ENCODE assay signal across 8 cellular contexts in the genomic region with DNA sequence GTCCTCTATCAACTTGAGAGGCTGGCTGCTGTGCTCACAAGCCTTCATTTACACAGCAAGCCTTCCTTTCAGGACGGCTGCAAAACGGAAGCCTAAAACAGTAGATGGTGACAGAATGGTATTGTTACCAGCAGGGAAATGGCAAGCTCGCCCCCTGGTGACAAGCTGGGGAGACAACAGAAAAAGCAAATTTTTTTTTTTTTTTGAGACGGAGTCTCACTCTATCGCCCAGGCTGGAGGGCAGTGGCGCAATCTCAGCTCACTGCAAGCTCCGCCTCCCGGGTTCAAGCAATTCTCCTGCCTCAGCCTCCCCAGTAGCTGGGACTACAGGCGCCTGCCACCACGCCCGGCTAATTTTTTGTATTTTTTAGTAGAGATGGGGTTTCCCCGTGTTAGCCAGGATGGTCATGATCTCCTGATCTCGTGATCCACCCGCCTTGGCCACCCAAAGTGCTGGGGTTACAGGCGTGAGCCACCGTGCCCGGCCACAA. TPM values are rescaled to one million over a fixed set of nuclear protein-coding genes. Genes with fewer than 3 reads are reported as not detected.
DNase-seq lines count a peak whose midpoint lies in the region; TF ChIP-seq lines count a peak whose summit lies in the region.
"Not testable (repeated sequence)": the region's sequence is repeated elsewhere in the genome, so short reads cannot be mapped to it uniquely, and the experiment has no call there.

No MANE protein-coding gene starts in this region.

- peak overlapping the region; percentile 38; the same call in 1 of the 2 replicates for H3K27ac ChIP-seq in BLaER1
- H3K27ac ChIP-seq in KMS-11; OCI-LY7 (ENCODE audit: low read depth, low read length, poor library complexity, severe bottlenecking); liver (ENCODE audit: low read depth in 1 of 2, low read length in 2 of 2): not testable (repeated sequence)

- 58% methylated on average over 17 of the region's 17 CpGs for WGBS in liver

- not testable (repeated sequence) for H2AFZ ChIP-seq in KMS-11 (ENCODE audit: low read depth); OCI-LY7 (ENCODE audit: low read length)

- not testable (repeated sequence) for H3K9me3 ChIP-seq in BLaER1; OCI-LY7 (ENCODE audit: low read length); liver (ENCODE audit: control insufficient read depth in 4 of 4, low read length in 3 of 4)

- POLR2A ChIA-PET in OCI-LY7 (lab: Charles Lee): interaction anchor here (0.6 kb wide), 1 partner anchor 46 kb away, joined by 3 read pairs; no protein-coding TSS in a partner anchor

- CTCF ChIA-PET in OCI-LY7 (lab: Charles Lee; ENCODE audit: unreplicated experiment): not testable (repeated sequence)

- TF ChIP-seq RAD21 in liver (IDR thresholded peaks at IDR 0.05): peak; percentile 89 to 91

- H3K4me1 ChIP-seq in BLaER1 (peaks cover 18% of the 10 kb centered on the region), KMS-11 (ENCODE audit: low read depth, poor library complexity, severe bottlenecking) (peaks cover 23% of the 10 kb centered on the region)
- H3K4me1 ChIP-seq in OCI-LY7 (ENCODE audit: insufficient read depth, low read length, poor library complexity, severe bottlenecking); liver (ENCODE audit: control insufficient read depth in 4 of 4, insufficient read depth in 4 of 4, low read length in 3 of 4): not testable (repeated sequence)

- DNase-seq in GM20000 (ENCODE audit: low spot score) (peak; percentile 78), OCI-LY7 (ENCODE audit: low spot score) (peak; percentile 88), dermis blood vessel endothelial cell (peak; percentile 84)
- DNase-seq in activated CD8-positive, alpha-beta memory T cell treated with anti-CD3 and anti-CD28 coated beads for 24 hours: peak; percentile 86
- peak; percentile 58 to 59 (median 59) for DNase-seq in stimulated activated CD4-positive, alpha-beta T cell treated with anti-CD3 and anti-CD28 coated beads, TNF-alpha, amount 100 ng/mL, for 1 hour (ENCODE audit: low read depth in 3 of 3, low spot score in 1 of 3)

- peaks cover 21% of the 10 kb centered on the region; the same call in 1 of the 2 replicates for H3K79me2 ChIP-seq in KMS-11 (ENCODE audit: insufficient read depth, low read depth)
- not testable (repeated sequence) for H3K79me2 ChIP-seq in OCI-LY7 (ENCODE audit: insufficient read depth, low read depth, low read length)

- H3K9ac ChIP-seq in BLaER1: peak overlapping the region; percentile 6; the same call in 1 of the 2 replicates
- not testable (repeated sequence) for H3K9ac ChIP-seq in KMS-11; liver (ENCODE audit: low read depth in 1 of 2, low read length in 2 of 2)

- H3K27me3 ChIP-seq in BLaER1; KMS-11 (ENCODE audit: insufficient read depth, low read depth); liver (ENCODE audit: control insufficient read depth in 4 of 4, insufficient read depth in 4 of 4, low read length in 3 of 4): not testable (repeated sequence)

- not testable (repeated sequence) for H4K20me1 ChIP-seq in BLaER1; KMS-11 (ENCODE audit: insufficient read depth); OCI-LY7 (ENCODE audit: insufficient read depth, low read length)

- TF ChIP-seq CTCF in GM20000 (IDR thresholded peaks at IDR 0.05; ENCODE audit: extremely low read depth, missing control alignments): peak; percentile 77
- TF ChIP-seq CTCF in KMS-11 (conservative IDR thresholded peaks at IDR 0.05; ENCODE audit: low read depth, low read length): peak; percentile 86
- peak; percentile 83 for TF ChIP-seq CTCF in OCI-LY7 (conservative IDR thresholded peaks at IDR 0.05; ENCODE audit: low read length)
- TF ChIP-seq CTCF in liver (IDR thresholded peaks at IDR 0.05; ENCODE audit: low read depth, low read length, missing input control): peak; percentile 70

- not testable (repeated sequence) for BruUV-seq in OCI-LY7 (replicated peaks; lab: Mats Ljungman, UMichigan)

- not testable (repeated sequence) for H3K4me3 ChIP-seq in BLaER1; KMS-11 (IDR thresholded peaks at IDR 0.05; ENCODE audit: insufficient read depth, low read depth, low read length); OCI-LY7 (ENCODE audit: low read depth, low read length, poor library complexity, severe bottlenecking); liver (ENCODE audit: low read depth in 1 of 3, low read length in 3 of 3)

- H3K4me2 ChIP-seq in BLaER1: peak overlapping the region; percentile 58
- H3K4me2 ChIP-seq in KMS-11: peak overlapping the region; percentile 26; the same call in 1 of the 2 replicates
- not testable (repeated sequence) for H3K4me2 ChIP-seq in OCI-LY7 (ENCODE audit: low read length)

- H3K36me3 ChIP-seq in BLaER1 (peaks cover 80% of the 10 kb centered on the region), KMS-11 (ENCODE audit: insufficient read depth) (peaks cover 24% of the 10 kb centered on the region; the same call in 1 of the 2 replicates), OCI-LY7 (ENCODE audit: insufficient read depth, low read length) (peaks cover 51% of the 10 kb centered on the region), liver (ENCODE audit: control insufficient read depth in 4 of 4, insufficient read depth in 3 of 4, low read depth in 1 of 4, low read length in 3 of 4) (peaks cover 4 to 21% (median 18%) of the 10 kb centered on the region in 4 donors)

- not testable (repeated sequence) for H3K9me2 ChIP-seq in OCI-LY7 (ENCODE audit: insufficient read depth, low read length)

- intact Hi-C loops in OCI-LY7 (cut with micrococcal nuclease; ENCODE audit: unreplicated experiment): loop anchor here (1.0 to 5.0 kb wide), 5 partner anchors 50 to 559 kb away; a partner anchor contains a TSS

TF ChIP-seq in liver, 16 proteins besides CTCF, POLR2A, EP300 and RAD21:
- TF ChIP-seq RXRA (IDR thresholded peaks at IDR 0.05) (peak in 1 of 2 donors; percentile 23), SP1 (IDR thresholded peaks at IDR 0.05) (peak; percentile 8)

RNA-seq across cellular contexts. Expression of a gene that starts 11.8 kb away (rescaled TPM):
- total RNA-seq in OCI-LY7 (2014; rRNA removed; shearing (Covaris generic)): 6.6 and 7.0 TPM in 2 replicates
- total RNA-seq in OCI-LY7 (2022): 19.9 and 26.1 TPM in 2 replicates
- 12.6 and 17.2 TPM in 2 replicates for total RNA-seq in dermis blood vessel endothelial cell
- total RNA-seq in liver: 10 to 100 TPM in 1 of 2 donors, 1 to 10 TPM in 1; 6.3 to 14.1 TPM
- polyA plus RNA-seq in liver: 10 to 100 TPM in 1 of 2 donors, 1 to 10 TPM in 1; 4.7 to 11.2 TPM

RNA-seq across cellular contexts. Expression of a gene that starts 39.9 kb away (rescaled TPM):
- 8.5 and 11.2 TPM in 2 replicates for total RNA-seq in OCI-LY7 (2014; rRNA removed; shearing (Covaris generic))
- total RNA-seq in OCI-LY7 (2022): 13.9 and 15.9 TPM in 2 replicates
- total RNA-seq in dermis blood vessel endothelial cell: 45.0 and 49.7 TPM in 2 replicates
- 100 to 1,000 TPM in 1 of 2 donors, 10 to 100 TPM in 1; 18.9 to 111 TPM for total RNA-seq in liver
- polyA plus RNA-seq in liver: 10 to 100 TPM in 1 of 2 donors, 1 to 10 TPM in 1; 6.1 to 12.2 TPM

RNA-seq across cellular contexts. Expression of a gene that starts 53.3 kb away (rescaled TPM):
- total RNA-seq in OCI-LY7 (2014; rRNA removed; shearing (Covaris generic)): 0.13 and 0.69 TPM in 2 replicates
- total RNA-seq in OCI-LY7 (2022) (0.27 and 0.55 TPM in 2 replicates), dermis blood vessel endothelial cell (not detected in 2 replicates), liver (under 1 TPM; 0.14 to 0.33 TPM)
- polyA plus RNA-seq in liver: under 1 TPM in 1 of 2 donors, not detected in 1; 0.22 TPM
